Comparison of ENCODE assay signal across 15 cellular contexts in the genomic region with DNA sequence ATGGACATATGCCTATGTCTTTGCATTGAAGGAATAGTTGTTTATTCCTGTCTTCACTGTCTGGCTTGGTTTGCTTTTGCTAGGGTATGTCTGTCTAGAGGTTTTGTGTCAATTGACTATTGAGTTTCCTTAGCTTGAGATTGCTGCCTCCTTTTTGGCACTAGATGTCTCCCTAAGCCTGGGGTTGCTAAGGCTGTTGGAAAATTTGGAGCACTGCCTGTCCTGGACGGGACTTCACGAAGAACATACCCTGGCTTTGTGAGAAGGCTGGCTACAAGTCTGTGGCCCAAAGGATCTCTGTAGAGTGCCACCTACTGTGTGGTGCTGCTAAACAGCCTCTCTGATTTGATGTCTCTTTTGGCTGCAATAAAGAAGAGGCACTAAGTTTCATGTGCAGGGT.
A peak's percentile ranks its signal among the peaks of the same experiment; 100 is the strongest.
DNase-seq lines count a peak whose midpoint lies in the region; ATAC-seq and TF ChIP-seq lines count a peak whose summit lies in the region.
"Had no signal": no experiment of that assay in that cellular context is flagged by ENCODE, and none has a peak within 500 bp of the region (broad histone marks: within the 10 kb centered on the region; RNA-seq: fewer than 3 reads in every experiment).

No MANE protein-coding gene starts in this region.

- H3K4me3 Mint-ChIP-seq in activated T-helper 1 cell treated with anti-CD3 and anti-CD28 coated beads, Interleukin-12 subunit alpha, Interleukin-12 subunit beta, Interleukin-2, Interleukin-4 antibody, amounts not matched to agents 30 ng/mL and 10 ng/mL and 1 ng/mL, durations not matched to agents 14 hours and 24 hours and 36 hours: no peak overlapping the region
- H3K4me3 Mint-ChIP-seq: CD8-positive, alpha-beta memory T cell had no signal

- peak; percentile 11 for DNase-seq in Daoy (ENCODE audit: low read depth)
- peak; percentile 12 for DNase-seq in KBM-7
- DNase-seq in cerebellum (ENCODE audit: low spot score): peak; percentile 3
- DNase-seq in mucosa of descending colon: peak in 1 of 3 donors; percentile 7
- no peak for DNase-seq in uterus
- DNase-seq in DMS79 treated with DMSO at 0.1 percent for 48 hours (lab: John Stamatoyannopoulos, UW): no peak
- no peak for DNase-seq in activated T-helper 1 cell treated with anti-CD3 and anti-CD28 coated beads, Interleukin-12 subunit alpha, Interleukin-12 subunit beta, Interleukin-2, Interleukin-4 antibody, amounts not matched to agents 30 ng/mL and 10 ng/mL and 1 ng/mL, durations not matched to agents 14 hours and 24 hours and 36 hours (ENCODE audit: low spot score)
- no peak for DNase-seq in HuH-7.5 (ENCODE audit: low spot score)
- DNase-seq: activated gamma-delta T cell treated with Interleukin-2 at 50 U/mL for 16 hours; CD8-positive, alpha-beta memory T cell; NCI-H2227 treated with DMSO at 0.1 percent for 48 hours; pancreas; stimulated activated CD4-positive, alpha-beta T cell treated with anti-CD3 and anti-CD28 coated beads, Interleukin-4, amount 100 ng/mL, for 4 hours; stomach had no signal

- TF ChIP-seq CTCF in mucosa of descending colon (IDR thresholded peaks at IDR 0.05): no peak
- no peak for TF ChIP-seq CTCF in uterus (IDR thresholded peaks at IDR 0.05)

- H3K9me3 ChIP-seq in mucosa of descending colon: no peaks in the 10 kb centered on the region
- H3K9me3 ChIP-seq in uterus: no peaks in the 10 kb centered on the region
- H3K9me3 ChIP-seq: pancreas, stomach had no signal

- ATAC-seq in mucosa of descending colon: peak; percentile 13
- ATAC-seq: left lobe of liver had no signal

- no peak overlapping the region for H3K27ac Mint-ChIP-seq in activated T-helper 1 cell treated with anti-CD3 and anti-CD28 coated beads, Interleukin-12 subunit alpha, Interleukin-12 subunit beta, Interleukin-2, Interleukin-4 antibody, amounts not matched to agents 30 ng/mL and 10 ng/mL and 1 ng/mL, durations not matched to agents 14 hours and 24 hours and 36 hours
- H3K27ac Mint-ChIP-seq: CD8-positive, alpha-beta memory T cell had no signal

- H3K4me1 ChIP-seq in mucosa of descending colon (ENCODE audit: low read depth) (no peaks in the 10 kb centered on the region), uterus (no peaks in the 10 kb centered on the region)
- H3K4me1 ChIP-seq: pancreas, stomach had no signal

- no peaks in the 10 kb centered on the region for H3K36me3 Mint-ChIP-seq in activated T-helper 1 cell treated with anti-CD3 and anti-CD28 coated beads, Interleukin-12 subunit alpha, Interleukin-12 subunit beta, Interleukin-2, Interleukin-4 antibody, amounts not matched to agents 30 ng/mL and 10 ng/mL and 1 ng/mL, durations not matched to agents 14 hours and 24 hours and 36 hours (ENCODE audit: low read depth)
- H3K36me3 Mint-ChIP-seq: CD8-positive, alpha-beta memory T cell had no signal

- intact Hi-C loops in mucosa of descending colon (cut with DNase I, micrococcal nuclease): no loop called here
- intact Hi-C loops in uterus (cut with DNase I; ENCODE audit: low total_unique reads): no loop called here
- intact Hi-C loops in activated T-helper 1 cell treated with anti-CD3 and anti-CD28 coated beads, Interleukin-12 subunit alpha, Interleukin-12 subunit beta, Interleukin-2, Interleukin-4 antibody, amounts not matched to agents 30 ng/mL and 10 ng/mL and 1 ng/mL, durations not matched to agents 14 hours and 24 hours and 36 hours (cut with micrococcal nuclease): no loop called here

- no peak overlapping the region for H3K27ac ChIP-seq in uterus
- H3K27ac ChIP-seq: pancreas, stomach had no signal

- in situ Hi-C loops in KBM-7 (cut with MboI; ENCODE audit: low pct_unique_long_range_greater_than_20kb, low sequenced_read_pairs): no loop called here

- no peaks in the 10 kb centered on the region for H3K9me3 Mint-ChIP-seq in activated T-helper 1 cell treated with anti-CD3 and anti-CD28 coated beads, Interleukin-12 subunit alpha, Interleukin-12 subunit beta, Interleukin-2, Interleukin-4 antibody, amounts not matched to agents 30 ng/mL and 10 ng/mL and 1 ng/mL, durations not matched to agents 14 hours and 24 hours and 36 hours
- H3K9me3 Mint-ChIP-seq: CD8-positive, alpha-beta memory T cell had no signal

- no peaks in the 10 kb centered on the region for H3K27me3 ChIP-seq in uterus

- no peaks in the 10 kb centered on the region for H3K4me1 Mint-ChIP-seq in activated T-helper 1 cell treated with anti-CD3 and anti-CD28 coated beads, Interleukin-12 subunit alpha, Interleukin-12 subunit beta, Interleukin-2, Interleukin-4 antibody, amounts not matched to agents 30 ng/mL and 10 ng/mL and 1 ng/mL, durations not matched to agents 14 hours and 24 hours and 36 hours (ENCODE audit: low read depth)
- H3K4me1 Mint-ChIP-seq: CD8-positive, alpha-beta memory T cell had no signal

- H3K36me3 ChIP-seq in mucosa of descending colon (ENCODE audit: low read depth) (no peaks in the 10 kb centered on the region), uterus (no peaks in the 10 kb centered on the region)
- H3K36me3 ChIP-seq: pancreas, stomach had no signal

- peaks cover 3% of the 10 kb centered on the region for H3K27me3 Mint-ChIP-seq in activated T-helper 1 cell treated with anti-CD3 and anti-CD28 coated beads, Interleukin-12 subunit alpha, Interleukin-12 subunit beta, Interleukin-2, Interleukin-4 antibody, amounts not matched to agents 30 ng/mL and 10 ng/mL and 1 ng/mL, durations not matched to agents 14 hours and 24 hours and 36 hours (ENCODE audit: insufficient read depth)

- H3K4me3 ChIP-seq in mucosa of descending colon: no peak overlapping the region
- H3K4me3 ChIP-seq in uterus: no peak overlapping the region
- H3K4me3 ChIP-seq: pancreas, stomach had no signal

- TF ChIP-seq POLR2A in uterus (IDR thresholded peaks at IDR 0.05): no peak

Comparison
In these comparisons a context has a peak if more than half of its experiments do, and no peak if none do; other contexts are left out.
1. DNase-seq: peak in Daoy (single experiment), KBM-7 (single experiment) and cerebellum (single experiment); none in uterus (0 of 2), DMS79 treated with DMSO at 0.1 percent for 48 hours (single experiment), activated T-helper 1 cell treated with anti-CD3 and anti-CD28 coated beads, Interleukin-12 subunit alpha, Interleukin-12 subunit beta, Interleukin-2, Interleukin-4 antibody, amounts not matched to agents 30 ng/mL and 10 ng/mL and 1 ng/mL, durations not matched to agents 14 hours and 24 hours and 36 hours (single experiment) and HuH-7.5 (single experiment).